Comparison of ENCODE assay signal across 14 cellular contexts in the genomic region with DNA sequence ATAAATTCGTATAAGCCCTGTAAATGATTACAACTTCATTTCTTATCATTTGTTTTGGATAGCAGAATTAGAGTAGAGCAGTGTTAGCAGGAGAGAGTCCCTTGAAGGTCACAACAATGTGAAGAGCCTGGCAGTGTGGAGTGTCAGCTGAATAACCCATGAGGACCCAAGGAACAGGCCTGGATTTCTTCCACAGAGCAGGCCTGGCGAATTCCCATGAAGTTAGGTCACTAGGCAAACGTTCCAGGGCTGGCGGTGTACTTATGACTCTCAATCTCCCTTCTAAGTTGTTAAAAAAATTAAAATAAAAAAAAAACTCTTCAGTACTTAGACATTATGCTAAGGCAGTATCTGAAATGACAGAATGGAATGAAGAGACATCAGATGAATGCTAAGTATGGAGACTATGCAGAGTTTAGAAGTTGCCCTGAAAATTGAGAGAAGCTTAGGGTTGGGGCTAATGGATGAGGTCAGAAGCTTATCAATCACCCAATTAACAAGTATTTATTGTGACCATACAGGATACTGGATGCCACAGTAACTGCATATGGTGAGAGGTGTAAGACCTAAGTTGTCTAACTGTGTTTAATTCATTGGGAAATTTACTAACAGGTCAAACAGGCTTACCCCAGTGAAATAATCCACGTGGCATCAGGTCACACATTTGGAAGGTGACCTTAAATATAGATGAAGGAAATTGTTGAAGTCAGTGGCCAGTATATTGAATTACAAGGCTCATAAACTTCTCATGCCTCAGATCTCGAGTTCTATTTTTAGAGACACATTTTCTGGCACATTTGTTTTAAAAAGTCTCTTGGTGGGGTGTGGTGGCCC.
DNase-seq lines count a peak whose midpoint lies in the region; ATAC-seq and TF ChIP-seq lines count a peak whose summit lies in the region.
"Had no signal": no experiment of that assay in that cellular context is flagged by ENCODE, and none has a peak within 500 bp of the region (broad histone marks: within the 10 kb centered on the region; RNA-seq: fewer than 3 reads in every experiment).

No MANE protein-coding gene starts in this region.

- H3K36me3 ChIP-seq in tibial artery = no peaks in the 10 kb centered on the region

- no peak overlapping the region for H3K4me3 ChIP-seq in tibial artery

- no peaks in the 10 kb centered on the region for H3K9me3 ChIP-seq in tibial artery

- intact Hi-C loops in tibial artery (cut with DNase I; ENCODE audit: low total_unique reads) = loop anchor here (5.0 kb wide), 1 partner anchor 1737 kb away; no protein-coding TSS in a partner anchor

- no peaks in the 10 kb centered on the region for H3K27me3 ChIP-seq in tibial artery

- peak overlapping the region; percentile 29 to 58 for H3K27ac ChIP-seq in tibial artery

- ATAC-seq in HG03565 (IDR thresholded peaks at IDR 0.05; ENCODE audit: unreplicated experiment) = no peak
- ATAC-seq in HG02938 (IDR thresholded peaks at IDR 0.05; ENCODE audit: unreplicated experiment) = no peak
- ATAC-seq: activated CD4-positive, CD25-positive, alpha-beta regulatory T cell treated with anti-CD3 and anti-CD28 coated beads, Interleukin-2, amount 50 U/mL, for 24 hours had no signal

- TF ChIP-seq CTCF in tibial artery (IDR thresholded peaks at IDR 0.05) = no peak

- H3K4me1 ChIP-seq in tibial artery = peaks cover 0 to 36% (median 17%) of the 10 kb centered on the region in 4 donors

- DNase-seq in HT1080 (ENCODE audit: low read depth) (peak; percentile 23), dedifferentiated amniotic fluid mesenchymal stem cell (ENCODE audit: extremely low spot score) (peak; percentile 34), medulla oblongata (ENCODE audit: extremely low spot score) (peak; percentile 81), tibial artery (peak; percentile 70 to 85), NCI-H2081 treated with DMSO at 0.1 percent for 48 hours (lab: John Stamatoyannopoulos, UW) (no peak), NCI-H748 (lab: John Stamatoyannopoulos, UW; ENCODE audit: unreplicated experiment) (no peak)
- DNase-seq: activated naive CD4-positive, alpha-beta T cell; KG1; kidney; NCI-H446; SHP77 had no signal

Comparison
In these comparisons a context has a peak if more than half of its experiments do, and no peak if none do; other contexts are left out.
1. DNase-seq: peak in HT1080 (single experiment), dedifferentiated amniotic fluid mesenchymal stem cell (single experiment), medulla oblongata (single experiment) and tibial artery (2 of 2); none in NCI-H2081 treated with DMSO at 0.1 percent for 48 hours (single experiment) and NCI-H748 (single experiment).